In genomic region chr13:32147193-32147592, GRCh38 we compare ENCODE assay signal across 21 cellular contexts.
"Had no signal": no experiment of that assay in that cellular context is flagged by ENCODE, and none has a peak within 500 bp of the region (broad histone marks: within the 10 kb centered on the region; RNA-seq: fewer than 3 reads in every experiment).

No MANE protein-coding gene starts in this region.

- H3K4me3 ChIP-seq: dorsolateral prefrontal cortex, heart right ventricle, psoas muscle, right lobe of liver, spleen, vagina had no signal

- H3K27me3 ChIP-seq: dorsolateral prefrontal cortex, heart right ventricle, neutrophil, right lobe of liver, spleen, vagina had no signal

- H3K36me3 ChIP-seq: right lobe of liver, vagina had no signal

- H3K4me1 ChIP-seq: psoas muscle, right lobe of liver, spleen had no signal

- H3K27ac ChIP-seq: dorsolateral prefrontal cortex, neutrophil, psoas muscle, right lobe of liver, vagina had no signal

- H3K4me1 Mint-ChIP-seq: stimulated activated naive B cell treated with anti-CD40 and anti-IgM and Interleukin-4, amounts not matched to agents 10 μg/mL and 1 μg/mL and 100 μg/mL, for 72 hours; stimulated activated naive CD8-positive, alpha-beta T cell treated with anti-CD3 and anti-CD28 coated beads, Interleukin-15, amount 100 ng/mL, for 72 hours had no signal

- H3K9me3 Mint-ChIP-seq: stimulated activated naive CD8-positive, alpha-beta T cell treated with anti-CD3 and anti-CD28 coated beads, Interleukin-15, amount 100 ng/mL, for 72 hours had no signal

- H3K27me3 Mint-ChIP-seq: naive thymus-derived CD4-positive, alpha-beta T cell; stimulated activated naive B cell treated with anti-CD40 and anti-IgM and Interleukin-4, amounts not matched to agents 10 μg/mL and 1 μg/mL and 100 μg/mL, for 72 hours; stimulated activated naive CD8-positive, alpha-beta T cell treated with anti-CD3 and anti-CD28 coated beads, Interleukin-15, amount 100 ng/mL, for 72 hours; type B pancreatic cell had no signal

- H3K27ac Mint-ChIP-seq: naive thymus-derived CD4-positive, alpha-beta T cell; stimulated activated naive B cell treated with anti-CD40 and anti-IgM and Interleukin-4, amounts not matched to agents 10 μg/mL and 1 μg/mL and 100 μg/mL, for 72 hours; stimulated activated naive CD8-positive, alpha-beta T cell treated with anti-CD3 and anti-CD28 coated beads, Interleukin-15, amount 100 ng/mL, for 72 hours; type B pancreatic cell had no signal

- H3K9me3 ChIP-seq: heart right ventricle, neutrophil, psoas muscle, right lobe of liver, spleen, vagina had no signal

- ATAC-seq: esophagus mucosa; heart right ventricle; naive thymus-derived CD4-positive, alpha-beta T cell; psoas muscle; right lobe of liver; stimulated activated naive B cell treated with anti-CD40 and anti-IgM and Interleukin-4, amounts not matched to agents 10 μg/mL and 1 μg/mL and 100 μg/mL, for 72 hours; stimulated activated naive CD8-positive, alpha-beta T cell treated with anti-CD3 and anti-CD28 coated beads, Interleukin-15, amount 100 ng/mL, for 72 hours had no signal

- DNase-seq: cortex of kidney; dorsolateral prefrontal cortex; effector CD8-positive, alpha-beta T cell; heart right ventricle; hypothalamus; kidney glomerular epithelial cell; mammary epithelial cell; naive thymus-derived CD4-positive, alpha-beta T cell; psoas muscle; retina; right lobe of liver; spleen; stimulated activated CD4-positive, alpha-beta T cell treated with anti-CD3 and anti-CD28 coated beads, Interleukin-15, amount 100 ng/mL, for 24 hours; stimulated activated CD4-positive, alpha-beta T cell treated with anti-CD3 and anti-CD28 coated beads, Interleukin-1b, Interleukin-23, amount 100 ng/mL, for 48 hours; stimulated activated CD4-positive, alpha-beta T cell treated with anti-CD3 and anti-CD28 coated beads, Interleukin-4, amount 100 ng/mL, for 24 hours; stimulated activated naive B cell treated with anti-CD40 and anti-IgM and Interleukin-4, amounts not matched to agents 10 μg/mL and 1 μg/mL and 100 μg/mL, for 72 hours; stimulated activated naive CD8-positive, alpha-beta T cell treated with anti-CD3 and anti-CD28 coated beads, Interleukin-15, amount 100 ng/mL, for 72 hours had no signal

- H3K4me3 Mint-ChIP-seq: naive thymus-derived CD4-positive, alpha-beta T cell; stimulated activated naive B cell treated with anti-CD40 and anti-IgM and Interleukin-4, amounts not matched to agents 10 μg/mL and 1 μg/mL and 100 μg/mL, for 72 hours; stimulated activated naive CD8-positive, alpha-beta T cell treated with anti-CD3 and anti-CD28 coated beads, Interleukin-15, amount 100 ng/mL, for 72 hours; type B pancreatic cell had no signal
